In genomic region chr7:155644971-155645509, GRCh38 we compare ENCODE assay signal across 8 cellular contexts. TPM values are rescaled to one million over a fixed set of nuclear protein-coding genes. Genes with fewer than 3 reads are reported as not detected.
A peak's percentile ranks its signal among the peaks of the same experiment; 100 is the strongest.
DNase-seq lines count a peak whose midpoint lies in the region; ATAC-seq, FAIRE-seq and TF ChIP-seq lines count a peak whose summit lies in the region.

No MANE protein-coding gene starts in this region.

- H3K27me3 Mint-ChIP-seq in CD4-positive, alpha-beta T cell = no peaks in the 10 kb centered on the region

- peaks cover 6% of the 10 kb centered on the region for H3K9me3 Mint-ChIP-seq in CD4-positive, alpha-beta T cell

- H3K4me3 ChIP-seq in SJSA1 (peak overlapping the region; percentile 99), ascending aorta (peak overlapping the region; percentile 93 to 100), iPS DF 6.9 (ENCODE audit: low read length) (peak overlapping the region; percentile 73), skeletal muscle satellite cell (ENCODE audit: low read length) (peak overlapping the region; percentile 92)

- peak overlapping the region; percentile 98 for H3K4me2 ChIP-seq in skeletal muscle satellite cell (ENCODE audit: low read length)

- H3K4me1 Mint-ChIP-seq in CD4-positive, alpha-beta T cell (ENCODE audit: low read depth) = peaks cover 68% of the 10 kb centered on the region

- no peak for TF ChIP-seq CTCF in CD4-positive, alpha-beta T cell (IDR thresholded peaks at IDR 0.05)
- TF ChIP-seq CTCF in ascending aorta (IDR thresholded peaks at IDR 0.05) (peak in 1 of 3 experiments; percentile 3), D721Med (IDR thresholded peaks at IDR 0.05; ENCODE audit: insufficient read depth, missing control alignments) (no peak)

- H3K36me3 Mint-ChIP-seq in CD4-positive, alpha-beta T cell (ENCODE audit: low read depth) = peaks cover 92% of the 10 kb centered on the region

- H3K9me3 ChIP-seq in CD4-positive, alpha-beta T cell (ENCODE audit: control insufficient read depth, low read length) = peaks cover 10% of the 10 kb centered on the region
- H3K9me3 ChIP-seq in SJSA1 (replicated peaks) (peaks cover 17% of the 10 kb centered on the region), ascending aorta (peaks cover 11 to 12% of the 10 kb centered on the region in 2 donors), iPS DF 6.9 (ENCODE audit: control insufficient read depth, insufficient read depth, low read length) (no peaks in the 10 kb centered on the region; the same call in 1 of the 2 replicates), skeletal muscle satellite cell (replicated peaks; ENCODE audit: low read length) (peaks cover 9% of the 10 kb centered on the region)

- peak overlapping the region; percentile 94 for H3K27ac ChIP-seq in CD4-positive, alpha-beta T cell (ENCODE audit: low read depth, low read length)
- H3K27ac ChIP-seq in SJSA1 = peak overlapping the region; percentile 95
- H3K27ac ChIP-seq in ascending aorta = peak overlapping the region; percentile 94
- no peak overlapping the region for H3K27ac ChIP-seq in iPS DF 6.9 (ENCODE audit: low read length)

- peak in 9 of 10 experiments; percentile 17 to 51 (median 28) for DNase-seq in CD4-positive, alpha-beta T cell
- DNase-seq in SJSA1 (ENCODE audit: low read depth in 1 of 2, low spot score in 2 of 2) (peak in 1 of 2 experiments; percentile 61), ascending aorta (ENCODE audit: low spot score in 2 of 2) (peak in 1 of 2 donors; percentile 65), iPS DF 6.9 (ENCODE audit: low read depth, low spot score) (no peak), D721Med (ENCODE audit: insufficient read length, low spot score) (no peak)

- H3K27me3 ChIP-seq in CD4-positive, alpha-beta T cell (ENCODE audit: control insufficient read depth, insufficient read depth, low read length) = no peaks in the 10 kb centered on the region
- H3K27me3 ChIP-seq in SJSA1 (replicated peaks) (no peaks in the 10 kb centered on the region), ascending aorta (no peaks in the 10 kb centered on the region), iPS DF 6.9 (ENCODE audit: control insufficient read depth, insufficient read depth, low read length) (no peaks in the 10 kb centered on the region), skeletal muscle satellite cell (ENCODE audit: control insufficient read depth, insufficient read depth, low read length) (no peaks in the 10 kb centered on the region)

- POLR2A ChIA-PET in CD4-positive, alpha-beta T cell (lab: Charles Lee) = interaction anchor here (0.7 to 1.6 kb wide), 7 partner anchors 8 to 717 kb away, joined by 3 to 19 read pairs (median 4); partner anchors contain the start of gene INSIG1

- FAIRE-seq in D721Med (lab: Jason Lieb, UNC) = no peak

- peaks cover 70% of the 10 kb centered on the region for H3K36me3 ChIP-seq in SJSA1
- peaks cover 5 to 14% of the 10 kb centered on the region in 2 donors for H3K36me3 ChIP-seq in ascending aorta
- H3K36me3 ChIP-seq in iPS DF 6.9 (ENCODE audit: control insufficient read depth, insufficient read depth, low read length) = no peaks in the 10 kb centered on the region
- peaks cover 25% of the 10 kb centered on the region for H3K36me3 ChIP-seq in skeletal muscle satellite cell (ENCODE audit: insufficient read depth, low read length)

- peak; percentile 23 for ATAC-seq in CD4-positive, alpha-beta T cell (ENCODE audit: poor library complexity)
- ATAC-seq in GM19397 (IDR thresholded peaks at IDR 0.05; ENCODE audit: unreplicated experiment) (peak; percentile 34), HG03457 (IDR thresholded peaks at IDR 0.05; ENCODE audit: unreplicated experiment) (peak; percentile 14)

- CTCF ChIA-PET in CD4-positive, alpha-beta T cell (lab: Charles Lee) = no interaction called here

- H3K9ac ChIP-seq in skeletal muscle satellite cell (ENCODE audit: low read depth, low read length) = peak overlapping the region; percentile 98

- intact Hi-C loops in CD4-positive, alpha-beta T cell (cut with DNase I, micrococcal nuclease) = loop anchor here (5.0 to 10.0 kb wide), 10 partner anchors 50 to 1492 kb away; partner anchors contain the start of genes INSIG1 (in 1 of the 2), LMBR1 (in 1 of the 2), PAXIP1 (in 1 of the 2) and RNF32 (in 1 of the 2)
- intact Hi-C loops in ascending aorta (cut with DNase I) = loop anchor here (10.0 kb wide), 3 partner anchors 350 to 720 kb away; partner anchors contain the start of genes INSIG1 and PAXIP1

- H3K27ac Mint-ChIP-seq in CD4-positive, alpha-beta T cell = peak overlapping the region; percentile 94

- peak overlapping the region; percentile 99 for H3K4me3 Mint-ChIP-seq in CD4-positive, alpha-beta T cell

- H3K4me1 ChIP-seq in SJSA1 (replicated peaks) (peaks cover 15% of the 10 kb centered on the region), ascending aorta (peaks cover 0 to 13% of the 10 kb centered on the region in 2 donors), iPS DF 6.9 (ENCODE audit: control insufficient read depth, insufficient read depth, low read length) (no peaks in the 10 kb centered on the region), skeletal muscle satellite cell (ENCODE audit: control insufficient read depth, insufficient read depth, low read length) (peaks cover 14% of the 10 kb centered on the region)

- no CpG with 5 or more reads among the region's 22 CpGs for WGBS in iPS DF 6.9 (ENCODE audit: insufficient coverage, insufficient read length)

RNA-seq across cellular contexts. Expression of gene RBM33, which starts 0.6 kb away (rescaled TPM):
- total RNA-seq in CD4-positive, alpha-beta T cell = 100 to 1,000 TPM; 178 to 184 TPM
- 27.2 and 37.4 TPM in 2 replicates for total RNA-seq in SJSA1 (2014; rRNA removed; shearing (Covaris generic))
- total RNA-seq in ascending aorta = 44.2 TPM
- total RNA-seq in skeletal muscle satellite cell (2012; rRNA removed) = 15.9 and 19.8 TPM in 2 replicates

Comparison
In these comparisons a context has a peak if more than half of its experiments do, and no peak if none do; other contexts are left out.
1. DNase-seq: peak in CD4-positive, alpha-beta T cell (9 of 10); none in iPS DF 6.9 (single experiment) and D721Med (single experiment).
2. Peak in every context shown above with its lines, with median percentiles within 50 percentile points of each other: ATAC-seq and H3K4me3 ChIP-seq.